ENCODE assay signal across 17 cellular contexts in genomic region chr2:127165539-127165935, GRCh38. TPM values are rescaled to one million over a fixed set of nuclear protein-coding genes. Genes with fewer than 3 reads are reported as not detected.
DNase-seq lines count a peak whose midpoint lies in the region; ATAC-seq and TF ChIP-seq lines count a peak whose summit lies in the region.
"Had no signal": no experiment of that assay in that cellular context is flagged by ENCODE, and none has a peak within 500 bp of the region (broad histone marks: within the 10 kb centered on the region; RNA-seq: fewer than 3 reads in every experiment).

No MANE protein-coding gene starts in this region.

- no peak for ATAC-seq in GM18498 (IDR thresholded peaks at IDR 0.05; ENCODE audit: unreplicated experiment)

- H3K4me3 Mint-ChIP-seq in HFFc6, result no peak overlapping the region
- peak overlapping the region in 1 of 3 experiments; percentile 47 for H3K4me3 Mint-ChIP-seq in nephron
- H3K4me3 Mint-ChIP-seq: activated naive CD8-positive, alpha-beta T cell treated with anti-CD3 and anti-CD28 coated beads, Interleukin-2, amount 10 ng/mL, durations not matched to agents 7 days and 5 days; neural progenitor cell; T-helper 1 cell treated with Interleukin-12 subunit alpha and Interleukin-12 subunit beta and Interleukin-4 antibody, amounts not matched to agents 30 μg/mL and 1 μg/mL, for 36 hours had no signal

- no peaks in the 10 kb centered on the region for H3K9me3 Mint-ChIP-seq in HFFc6
- H3K9me3 Mint-ChIP-seq in nephron, result no peaks in the 10 kb centered on the region
- H3K9me3 Mint-ChIP-seq: activated naive CD8-positive, alpha-beta T cell treated with anti-CD3 and anti-CD28 coated beads, Interleukin-2, amount 10 ng/mL, durations not matched to agents 7 days and 5 days; neural progenitor cell; T-helper 1 cell treated with Interleukin-12 subunit alpha and Interleukin-12 subunit beta and Interleukin-4 antibody, amounts not matched to agents 30 μg/mL and 1 μg/mL, for 36 hours had no signal

- H3K36me3 Mint-ChIP-seq in HFFc6 (ENCODE audit: low read depth) (no peaks in the 10 kb centered on the region), nephron (ENCODE audit: low read depth) (no peaks in the 10 kb centered on the region)
- H3K36me3 Mint-ChIP-seq: activated naive CD8-positive, alpha-beta T cell treated with anti-CD3 and anti-CD28 coated beads, Interleukin-2, amount 10 ng/mL, durations not matched to agents 7 days and 5 days; neural progenitor cell had no signal

- H3K27me3 Mint-ChIP-seq in HFFc6 (ENCODE audit: insufficient read depth) (peaks cover 6% of the 10 kb centered on the region), nephron (ENCODE audit: low read depth) (peaks cover 14% of the 10 kb centered on the region)
- H3K27me3 Mint-ChIP-seq: activated naive CD8-positive, alpha-beta T cell treated with anti-CD3 and anti-CD28 coated beads, Interleukin-2, amount 10 ng/mL, durations not matched to agents 7 days and 5 days had no signal

- TF ChIP-seq CTCF in HFFc6 (IDR thresholded peaks at IDR 0.05) (no peak), nephron (IDR thresholded peaks at IDR 0.05; ENCODE audit: unreplicated experiment in 3 of 3) (no peak)

- no peak overlapping the region for H3K27ac Mint-ChIP-seq in HFFc6
- peak overlapping the region; percentile 35 to 61 (median 35) for H3K27ac Mint-ChIP-seq in nephron
- H3K27ac Mint-ChIP-seq: activated naive CD8-positive, alpha-beta T cell treated with anti-CD3 and anti-CD28 coated beads, Interleukin-2, amount 10 ng/mL, durations not matched to agents 7 days and 5 days; neural progenitor cell; T-helper 1 cell treated with Interleukin-12 subunit alpha and Interleukin-12 subunit beta and Interleukin-4 antibody, amounts not matched to agents 30 μg/mL and 1 μg/mL, for 36 hours had no signal

- H3K4me1 Mint-ChIP-seq in HFFc6 (ENCODE audit: low read depth) (no peaks in the 10 kb centered on the region; the same call in 1 of the 2 replicates), nephron (peaks cover 61% of the 10 kb centered on the region)

- DNase-seq in Caki2 (ENCODE audit: low read depth), result peak; percentile 34
- DNase-seq in HFFc6, result peak; percentile 5
- DNase-seq in SHP77 (lab: John Stamatoyannopoulos, UW), result peak; percentile 71 to 82
- DNase-seq in stimulated activated naive CD4-positive, alpha-beta T cell (lab: John Stamatoyannopoulos, UW), result no peak
- DNase-seq in NCI-H1105 treated with DMSO at 0.1 percent for 48 hours (lab: John Stamatoyannopoulos, UW), result no peak
- no peak for DNase-seq in epidermal melanocyte (ENCODE audit: insufficient read length, low spot score)
- DNase-seq: activated CD4-positive, CD25-positive, alpha-beta regulatory T cell treated with anti-CD3 and anti-CD28 coated beads, Interleukin-2, amount 50 U/mL, for 72 hours; activated naive CD8-positive, alpha-beta T cell treated with anti-CD3 and anti-CD28 coated beads, Interleukin-2, amount 10 ng/mL, durations not matched to agents 7 days and 5 days; activated T-cell treated with anti-CD3 and anti-CD28 coated beads for 4 hours; DMS153; NCI-H1105; NCI-H524; stimulated activated CD4-positive, alpha-beta T cell treated with anti-CD3 and anti-CD28 coated beads, Interleukin-4, amount 100 ng/mL, for 4 hours had no signal

- in situ Hi-C loops in Caki2 (cut with HindIII; ENCODE audit: low pct_unique_long_range_greater_than_20kb, low sequenced_read_pairs), result no loop called here

RNA-seq across cellular contexts. Expression of gene CYP27C1, which starts 54.6 kb away (rescaled TPM):
- total RNA-seq in Caki2 (2014; rRNA removed; shearing (Covaris generic); ENCODE audit: low replicate concordance), result 2.9 and 3.0 TPM in 2 replicates
- total RNA-seq in HFFc6 (2021; fragmentation: NEBNext Ultra II Directional; extraction: Animal tissue kit (Norgen Biotek cat#: 25700)), result under 1 TPM; 0.09 to 0.17 (median 0.13) TPM
- total RNA-seq: activated naive CD8-positive, alpha-beta T cell treated with anti-CD3 and anti-CD28 coated beads, Interleukin-2, amount 10 ng/mL, durations not matched to agents 7 days and 5 days had no signal

RNA-seq across cellular contexts. Expression of gene BIN1, which starts 58.6 kb away (rescaled TPM):
- total RNA-seq in Caki2 (2014; rRNA removed; shearing (Covaris generic); ENCODE audit: low replicate concordance), result 89.3 and 101 TPM in 2 replicates
- 10 to 100 TPM; 22.6 to 26.1 (median 23.5) TPM for total RNA-seq in HFFc6 (2021; fragmentation: NEBNext Ultra II Directional; extraction: Animal tissue kit (Norgen Biotek cat#: 25700))

Comparison
In these comparisons a context has a peak if more than half of its experiments do, and no peak if none do; other contexts are left out.
1. DNase-seq: peak in Caki2 (single experiment), HFFc6 (single experiment) and SHP77 (2 of 2); none in stimulated activated naive CD4-positive, alpha-beta T cell (0 of 6), NCI-H1105 treated with DMSO at 0.1 percent for 48 hours (single experiment) and epidermal melanocyte (single experiment).